8 cellular contexts compared by ENCODE assay signal in the genomic region with DNA sequence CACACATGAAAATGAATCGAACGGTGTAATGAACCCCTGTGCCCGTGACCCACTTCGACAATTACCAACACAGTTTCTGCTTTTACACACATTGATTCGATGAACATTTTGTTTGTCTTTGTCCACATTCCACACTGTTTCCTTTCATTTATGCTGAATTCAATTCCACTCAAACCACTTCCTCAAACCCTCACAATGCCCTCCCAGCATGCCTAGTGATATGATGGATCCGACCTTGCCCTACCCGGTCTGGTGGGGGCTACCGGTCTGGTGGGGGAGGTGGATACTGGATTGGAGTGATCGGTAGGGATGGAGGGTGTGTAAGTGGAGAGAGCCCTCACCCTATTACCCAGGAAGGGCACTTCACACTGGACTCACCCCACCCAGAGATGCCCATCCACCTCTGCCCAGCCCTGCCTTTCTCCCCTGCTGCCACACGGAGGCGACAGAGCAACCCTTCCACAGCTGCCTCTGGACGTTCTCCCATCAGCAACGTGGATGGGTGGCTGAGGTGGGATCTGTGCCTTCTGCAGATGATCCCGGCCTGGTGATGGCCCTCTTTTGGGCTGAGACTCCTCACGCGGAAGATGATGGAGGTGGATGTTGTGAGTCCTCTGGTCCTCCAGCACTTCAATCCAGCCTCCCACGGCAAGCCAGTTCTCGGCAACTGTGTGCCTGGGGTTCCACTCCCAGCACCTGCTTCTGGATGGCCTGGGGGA. TPM values are rescaled to one million over a fixed set of nuclear protein-coding genes. Genes with fewer than 3 reads are reported as not detected.
DNase-seq lines count a peak whose midpoint lies in the region; ATAC-seq and TF ChIP-seq lines count a peak whose summit lies in the region.

No MANE protein-coding gene starts in this region.

- no peaks in the 10 kb centered on the region for H4K20me1 ChIP-seq in OCI-LY3 (ENCODE audit: insufficient read depth, low read length)

- no peaks in the 10 kb centered on the region for H3K9me3 Mint-ChIP-seq in CD8-positive, alpha-beta memory T cell
- H3K9me3 Mint-ChIP-seq in naive thymus-derived CD4-positive, alpha-beta T cell = no peaks in the 10 kb centered on the region

- no peaks in the 10 kb centered on the region for H3K36me3 Mint-ChIP-seq in CD8-positive, alpha-beta memory T cell
- H3K36me3 Mint-ChIP-seq in naive thymus-derived CD4-positive, alpha-beta T cell = no peaks in the 10 kb centered on the region

- peaks cover 10 to 24% of the 10 kb centered on the region in 2 donors for H3K27me3 Mint-ChIP-seq in CD8-positive, alpha-beta memory T cell
- H3K27me3 Mint-ChIP-seq in naive thymus-derived CD4-positive, alpha-beta T cell = peaks cover 0 to 30% (median 15%) of the 10 kb centered on the region in 5 donors

- no peak overlapping the region for H3K27ac ChIP-seq in CD8-positive, alpha-beta memory T cell (ENCODE audit: low read depth, low read length)
- peak overlapping the region; percentile 22; the same call in 1 of the 2 replicates for H3K27ac ChIP-seq in OCI-LY3 (ENCODE audit: low read length)
- no peak overlapping the region for H3K27ac ChIP-seq in naive thymus-derived CD4-positive, alpha-beta T cell (ENCODE audit: low read depth, low read length)

- peaks cover 3% of the 10 kb centered on the region for H3K4me1 ChIP-seq in CD8-positive, alpha-beta memory T cell (ENCODE audit: insufficient read depth, low read length)
- H3K4me1 ChIP-seq in OCI-LY3 (ENCODE audit: low read length) = peaks cover 51% of the 10 kb centered on the region
- H3K4me1 ChIP-seq in naive thymus-derived CD4-positive, alpha-beta T cell (ENCODE audit: control insufficient read depth in 2 of 2, insufficient read depth in 2 of 2, low read length in 2 of 2) = no peaks in the 10 kb centered on the region

- DNase-seq in CD8-positive, alpha-beta memory T cell = peak in 4 of 5 donors; percentile 17 to 53 (median 21)
- DNase-seq in activated T-cell treated with anti-CD3 and anti-CD28 coated beads for 4 hours (peak; percentile 12), stromal cell of bone marrow (ENCODE audit: low read depth) (peak; percentile 47)
- peak in 7 of 9 donors; percentile 9 to 56 (median 31) for DNase-seq in naive thymus-derived CD4-positive, alpha-beta T cell

- no peak overlapping the region for H3K4me3 ChIP-seq in CD8-positive, alpha-beta memory T cell (ENCODE audit: low read length)
- peak overlapping the region; percentile 79 for H3K4me3 ChIP-seq in OCI-LY3 (ENCODE audit: low read length)
- H3K4me3 ChIP-seq in naive thymus-derived CD4-positive, alpha-beta T cell (ENCODE audit: low read length) = no peak overlapping the region

- POLR2A ChIA-PET in CD8-positive, alpha-beta memory T cell (lab: Charles Lee) = no interaction called here
- POLR2A ChIA-PET in naive thymus-derived CD4-positive, alpha-beta T cell (lab: Charles Lee) = no interaction called here

- H3K4me3 Mint-ChIP-seq in CD8-positive, alpha-beta memory T cell = no peak overlapping the region
- peak overlapping the region in 1 of 10 donors; percentile 20 for H3K4me3 Mint-ChIP-seq in naive thymus-derived CD4-positive, alpha-beta T cell

- H3K4me2 ChIP-seq in OCI-LY3 (ENCODE audit: low read length) = peak overlapping the region; percentile 85

- H3K4me1 Mint-ChIP-seq in CD8-positive, alpha-beta memory T cell = peaks cover 3 to 4% (median 4%) of the 10 kb centered on the region in 3 donors
- peaks cover 0 to 8% (median 4%) of the 10 kb centered on the region in 7 donors for H3K4me1 Mint-ChIP-seq in naive thymus-derived CD4-positive, alpha-beta T cell

- ATAC-seq in HG02798 (IDR thresholded peaks at IDR 0.05; ENCODE audit: poor library complexity, unreplicated experiment) = peak; percentile 44
- ATAC-seq in esophagus mucosa = peak; percentile 58
- ATAC-seq in naive thymus-derived CD4-positive, alpha-beta T cell = peak; percentile 79
- ATAC-seq in HG02981 (IDR thresholded peaks at IDR 0.05; ENCODE audit: unreplicated experiment) = no peak

- H3K36me3 ChIP-seq in CD8-positive, alpha-beta memory T cell (ENCODE audit: insufficient read depth, low read length) = no peaks in the 10 kb centered on the region
- H3K36me3 ChIP-seq in OCI-LY3 (replicated peaks; ENCODE audit: low read depth, low read length) = no peaks in the 10 kb centered on the region
- no peaks in the 10 kb centered on the region for H3K36me3 ChIP-seq in naive thymus-derived CD4-positive, alpha-beta T cell (ENCODE audit: control insufficient read depth in 2 of 3, insufficient read depth in 3 of 3, low read length in 3 of 3)

- no peaks in the 10 kb centered on the region for H3K9me3 ChIP-seq in CD8-positive, alpha-beta memory T cell (ENCODE audit: low read length)
- H3K9me3 ChIP-seq in OCI-LY3 (ENCODE audit: insufficient read depth, low read length) = no peaks in the 10 kb centered on the region
- no peaks in the 10 kb centered on the region for H3K9me3 ChIP-seq in naive thymus-derived CD4-positive, alpha-beta T cell (ENCODE audit: control insufficient read depth in 2 of 3, low read length in 3 of 3)

- no peak overlapping the region for H3K27ac Mint-ChIP-seq in CD8-positive, alpha-beta memory T cell
- no peak overlapping the region for H3K27ac Mint-ChIP-seq in naive thymus-derived CD4-positive, alpha-beta T cell

- TF ChIP-seq CTCF in OCI-LY3 (IDR thresholded peaks at IDR 0.05; ENCODE audit: low read depth, low read length) = peak; percentile 99

- H3K27me3 ChIP-seq in CD8-positive, alpha-beta memory T cell (ENCODE audit: insufficient read depth, low read length, poor library complexity, severe bottlenecking) = no peaks in the 10 kb centered on the region
- no peaks in the 10 kb centered on the region for H3K27me3 ChIP-seq in OCI-LY3 (ENCODE audit: low read depth, low read length)
- peaks cover 0 to 2% of the 10 kb centered on the region in 2 donors for H3K27me3 ChIP-seq in naive thymus-derived CD4-positive, alpha-beta T cell (ENCODE audit: control insufficient read depth in 2 of 2, insufficient read depth in 2 of 2, low read length in 2 of 2)

- peak overlapping the region; percentile 95 for H2AFZ ChIP-seq in OCI-LY3 (ENCODE audit: low read depth, low read length)

- CTCF ChIA-PET in CD8-positive, alpha-beta memory T cell (lab: Charles Lee) = interaction anchor here (0.6 to 1.9 kb wide), 6 partner anchors 9 to 354 kb away, joined by 3 to 4 read pairs (median 3); no protein-coding TSS in a partner anchor
- CTCF ChIA-PET in naive thymus-derived CD4-positive, alpha-beta T cell (lab: Charles Lee) = interaction anchor here (0.6 to 2.2 kb wide), 3 partner anchors 151 to 459 kb away, joined by 3 to 7 read pairs (median 3); no protein-coding TSS in a partner anchor

- intact Hi-C loops in naive thymus-derived CD4-positive, alpha-beta T cell (cut with micrococcal nuclease) = loop anchor here in 1 of 2 donors (1.0 kb wide), 2 partner anchors 57 to 104 kb away; no protein-coding TSS in a partner anchor

- peak overlapping the region; percentile 65 for H3K9ac ChIP-seq in OCI-LY3 (ENCODE audit: low read length)

- H3K79me2 ChIP-seq in OCI-LY3 (ENCODE audit: low read length) = no peaks in the 10 kb centered on the region

RNA-seq across cellular contexts. Expression of a gene that starts 33.0 kb away (rescaled TPM):
- not detected for total RNA-seq in CD8-positive, alpha-beta memory T cell
- not detected for polyA plus RNA-seq in CD8-positive, alpha-beta memory T cell
- total RNA-seq in esophagus mucosa = 44.3 TPM
- 1 to 10 TPM in 1 of 5 experiments, under 1 TPM in 1, not detected in 3; 0.90 to 5.3 TPM for total RNA-seq in naive thymus-derived CD4-positive, alpha-beta T cell
- not detected for polyA plus RNA-seq in naive thymus-derived CD4-positive, alpha-beta T cell

RNA-seq across cellular contexts. Expression of a gene that starts 43.0 kb away (rescaled TPM):
- 10 to 100 TPM; 28.0 to 28.3 TPM for total RNA-seq in CD8-positive, alpha-beta memory T cell
- polyA plus RNA-seq in CD8-positive, alpha-beta memory T cell = 21.2 TPM
- total RNA-seq in esophagus mucosa = 7.3 TPM
- 10 to 100 TPM; 48.3 to 69.9 (median 49.6) TPM for total RNA-seq in naive thymus-derived CD4-positive, alpha-beta T cell
- polyA plus RNA-seq in naive thymus-derived CD4-positive, alpha-beta T cell = 10 to 100 TPM; 18.3 to 20.2 TPM
